Comparison of ENCODE assay signal across 16 cellular contexts in genomic region chr12:50200507-50201273, GRCh38. TPM values are rescaled to one million over a fixed set of nuclear protein-coding genes. Genes with fewer than 3 reads are reported as not detected.
A peak's percentile ranks its signal among the peaks of the same experiment; 100 is the strongest.
DNase-seq lines count a peak whose midpoint lies in the region; ATAC-seq, FAIRE-seq and TF ChIP-seq lines count a peak whose summit lies in the region.
"Had no signal": no experiment of that assay in that cellular context is flagged by ENCODE, and none has a peak within 500 bp of the region (broad histone marks: within the 10 kb centered on the region; RNA-seq: fewer than 3 reads in every experiment).

No MANE protein-coding gene starts in this region.

- FAIRE-seq in RCC 7860 (lab: Jason Lieb, UNC) (no peak), endothelial cell of umbilical vein (lab: Jason Lieb, UNC) (no peak), HepG2 (lab: Jason Lieb, UNC) (no peak)
- FAIRE-seq: TTC549 had no signal

- H3K4me3 ChIP-seq in endothelial cell of umbilical vein (replicated peaks in 1 of 3; ENCODE audit: insufficient read depth in 1 of 3, low read depth in 1 of 3, low read length in 3 of 3) (no peak overlapping the region), HepG2 (replicated peaks in 1 of 3; ENCODE audit: insufficient read depth in 1 of 3, low read depth in 2 of 3, low read length in 3 of 3) (no peak overlapping the region)
- H3K4me3 ChIP-seq: heart right ventricle, lower lobe of right lung had no signal

- ATAC-seq in HepG2, result no peak
- no peak for ATAC-seq in GM21825 (IDR thresholded peaks at IDR 0.05; ENCODE audit: unreplicated experiment)
- no peak for ATAC-seq in activated naive CD4-positive, alpha-beta T cell treated with anti-CD3 and anti-CD28 coated beads, Interleukin-2, amount 50 U/mL, for 72 hours
- ATAC-seq in HG03469 (IDR thresholded peaks at IDR 0.05; ENCODE audit: unreplicated experiment), result no peak
- ATAC-seq: lower lobe of right lung; stimulated activated memory B cell treated with anti-CD40 and anti-IgM and Interleukin-4, amounts not matched to agents 10 μg/mL and 1 μg/mL and 100 μg/mL, for 72 hours had no signal

- TF ChIP-seq RAD21 in HepG2 (CRISPR knock-in tag; IDR thresholded peaks at IDR 0.05), result no peak

- H3K4me1 Mint-ChIP-seq in nephron progenitor cell, result peaks cover 9% of the 10 kb centered on the region
- H3K4me1 Mint-ChIP-seq: stimulated activated memory B cell treated with anti-CD40 and anti-IgM and Interleukin-4, amounts not matched to agents 10 μg/mL and 1 μg/mL and 100 μg/mL, for 72 hours had no signal

- 93% methylated on average over 2 of the region's 2 CpGs for WGBS in HepG2 (ENCODE audit: low lambda C conversion rate)

- POLR2A ChIA-PET in endothelial cell of umbilical vein (lab: Charles Lee) (no interaction called here), HepG2 (lab: Yijun Ruan, JAX) (no interaction called here)

- no peak overlapping the region for H3K4me3 Mint-ChIP-seq in nephron progenitor cell
- H3K4me3 Mint-ChIP-seq: stimulated activated memory B cell treated with anti-CD40 and anti-IgM and Interleukin-4, amounts not matched to agents 10 μg/mL and 1 μg/mL and 100 μg/mL, for 72 hours had no signal

- in situ Hi-C loops in HepG2 (cut with HindIII; ENCODE audit: extremely low pct_ligation_motif_present, low pct_unique_long_range_greater_than_20kb), result no loop called here

- peaks cover 4% of the 10 kb centered on the region for H3K79me2 ChIP-seq in endothelial cell of umbilical vein (ENCODE audit: control insufficient read depth, insufficient read depth, low read length)
- no peaks in the 10 kb centered on the region for H3K79me2 ChIP-seq in HepG2 (ENCODE audit: insufficient read depth, low read length)

- H3K27ac Mint-ChIP-seq in nephron progenitor cell, result peak overlapping the region; percentile 83
- H3K27ac Mint-ChIP-seq in activated naive CD4-positive, alpha-beta T cell treated with anti-CD3 and anti-CD28 coated beads, Interleukin-2, amount 50 U/mL, for 72 hours, result no peak overlapping the region
- H3K27ac Mint-ChIP-seq: stimulated activated memory B cell treated with anti-CD40 and anti-IgM and Interleukin-4, amounts not matched to agents 10 μg/mL and 1 μg/mL and 100 μg/mL, for 72 hours had no signal

- H2AFZ ChIP-seq in endothelial cell of umbilical vein (ENCODE audit: low read depth, low read length) (no peak overlapping the region), HepG2 (ENCODE audit: low read length) (no peak overlapping the region)

- dilution Hi-C loops in endothelial cell of umbilical vein (cut with MboI; ENCODE audit: extremely low pct_ligation_motif_present, low sequenced_read_pairs), result no loop called here

- H3K9me3 ChIP-seq in endothelial cell of umbilical vein (replicated peaks; ENCODE audit: control insufficient read depth, insufficient read depth, low read length) (no peaks in the 10 kb centered on the region), HepG2 (ENCODE audit: low read length) (no peaks in the 10 kb centered on the region)
- H3K9me3 ChIP-seq: heart right ventricle, lower lobe of right lung had no signal

- DNase-seq in COLO829 (ENCODE audit: low spot score), result peak; percentile 34
- DNase-seq in RCC 7860 (ENCODE audit: low spot score), result peak; percentile 57
- DNase-seq in endothelial cell of umbilical vein (ENCODE audit: low read depth, low spot score), result no peak
- no peak for DNase-seq in nephron progenitor cell
- DNase-seq in HepG2 (ENCODE audit: low spot score), result no peak
- no peak for DNase-seq in activated naive CD4-positive, alpha-beta T cell treated with anti-CD3 and anti-CD28 coated beads, Interleukin-2, amount 50 U/mL, for 72 hours (ENCODE audit: low spot score in 2 of 2)
- DNase-seq: amygdala; heart right ventricle; lower lobe of right lung; NCI-H1417 treated with DMSO at 0.1 percent for 48 hours; NCI-H446 treated with DMSO at 0.1 percent for 48 hours; stimulated activated CD4-positive, alpha-beta T cell treated with anti-CD3 and anti-CD28 coated beads, Interleukin-2, amount 100 ng/mL, for 48 hours had no signal

- H3K36me3 Mint-ChIP-seq in nephron progenitor cell (ENCODE audit: low read depth), result peaks cover 49% of the 10 kb centered on the region
- peaks cover 0 to 15% of the 10 kb centered on the region in 2 donors for H3K36me3 Mint-ChIP-seq in activated naive CD4-positive, alpha-beta T cell treated with anti-CD3 and anti-CD28 coated beads, Interleukin-2, amount 50 U/mL, for 72 hours

- H3K4me2 ChIP-seq in endothelial cell of umbilical vein (ENCODE audit: insufficient read depth, low read length) (no peak overlapping the region), HepG2 (ENCODE audit: low read depth, low read length) (no peak overlapping the region)

- H3K27me3 Mint-ChIP-seq in nephron progenitor cell (ENCODE audit: low read depth, poor library complexity), result no peaks in the 10 kb centered on the region
- H3K27me3 Mint-ChIP-seq: stimulated activated memory B cell treated with anti-CD40 and anti-IgM and Interleukin-4, amounts not matched to agents 10 μg/mL and 1 μg/mL and 100 μg/mL, for 72 hours had no signal

- TF ChIP-seq EP300 in HepG2 (IDR thresholded peaks at IDR 0.05; ENCODE audit: low read depth in 2 of 2, low read length in 2 of 2) (no peak), HepG2 (CRISPR knock-in tag; IDR thresholded peaks at IDR 0.05; ENCODE audit: borderline replicate concordance) (no peak)

- TF ChIP-seq CTCF in endothelial cell of umbilical vein (IDR thresholded peaks at IDR 0.05; ENCODE audit: extremely low read depth in 1 of 2, insufficient read depth in 1 of 2, low read depth in 1 of 2, low read length in 2 of 2) (no peak), nephron progenitor cell (IDR thresholded peaks at IDR 0.05) (no peak), HepG2 (CRISPR knock-in tag; IDR thresholded peaks at IDR 0.05) (no peak)

- peaks cover 51% of the 10 kb centered on the region for H3K4me1 ChIP-seq in endothelial cell of umbilical vein (ENCODE audit: control insufficient read depth, extremely low read depth, insufficient read depth, low read length)
- 0 out of 2 replicates have a peak, but pooled peaks cover 6% of the 10 kb centered on the region for H3K4me1 ChIP-seq in HepG2 (ENCODE audit: insufficient read depth, low read length)
- H3K4me1 ChIP-seq: lower lobe of right lung had no signal

- no TSS peak for BruUV-seq in endothelial cell of umbilical vein (replicated peaks; lab: Mats Ljungman, UMichigan)
- BruUV-seq in HepG2 (replicated peaks; lab: Mats Ljungman, UMichigan), result no TSS peak

- TF ChIP-seq POLR2A in endothelial cell of umbilical vein (IDR thresholded peaks at IDR 0.05; ENCODE audit: low read depth, low read length), result no peak
- no peak for TF ChIP-seq POLR2A in HepG2 (IDR thresholded peaks at IDR 0.05; ENCODE audit: insufficient read depth in 1 of 2, low read depth in 2 of 2, low read length in 2 of 2)

- H3K9ac ChIP-seq in endothelial cell of umbilical vein (replicated peaks; ENCODE audit: extremely low read depth, insufficient read depth, low read length) (peak overlapping the region; percentile 33), HepG2 (ENCODE audit: insufficient read depth, low read depth, low read length) (no peak overlapping the region)

- H3K9me3 Mint-ChIP-seq in nephron progenitor cell, result no peaks in the 10 kb centered on the region
- no peaks in the 10 kb centered on the region for H3K9me3 Mint-ChIP-seq in activated naive CD4-positive, alpha-beta T cell treated with anti-CD3 and anti-CD28 coated beads, Interleukin-2, amount 50 U/mL, for 72 hours
- H3K9me3 Mint-ChIP-seq: stimulated activated memory B cell treated with anti-CD40 and anti-IgM and Interleukin-4, amounts not matched to agents 10 μg/mL and 1 μg/mL and 100 μg/mL, for 72 hours had no signal

- H3K36me3 ChIP-seq in endothelial cell of umbilical vein (ENCODE audit: control insufficient read depth in 2 of 2, extremely low read depth in 1 of 2, insufficient read depth in 2 of 2, low read length in 2 of 2) (peaks cover 8 to 20% of the 10 kb centered on the region in 2 experiments), HepG2 (replicated peaks in 1 of 2; ENCODE audit: control insufficient read depth in 1 of 2, insufficient read depth in 2 of 2, low read length in 2 of 2) (peaks cover 7 to 12% of the 10 kb centered on the region in 2 experiments; a peak in 3 of 5 replicates)

- H3K27ac ChIP-seq in endothelial cell of umbilical vein (ENCODE audit: insufficient read depth, low read depth, low read length) (peak overlapping the region; percentile 24), HepG2 (ENCODE audit: extremely low read length, insufficient read depth, low read length) (no peak overlapping the region)
- H3K27ac ChIP-seq: heart right ventricle, lower lobe of right lung had no signal

- no peaks in the 10 kb centered on the region for H3K9me1 ChIP-seq in endothelial cell of umbilical vein (replicated peaks; ENCODE audit: control insufficient read depth, extremely low read depth, insufficient read depth, low read length)

- intact Hi-C loops in endothelial cell of umbilical vein (cut with micrococcal nuclease), result no loop called here
- intact Hi-C loops in HepG2 (cut with micrococcal nuclease; ENCODE audit: unreplicated experiment), result no loop called here

- H4K20me1 ChIP-seq in endothelial cell of umbilical vein (replicated peaks; ENCODE audit: control insufficient read depth, extremely low read depth, insufficient read depth, low read length) (no peaks in the 10 kb centered on the region), HepG2 (ENCODE audit: insufficient read depth, low read length) (no peaks in the 10 kb centered on the region)

- H3K27me3 ChIP-seq in endothelial cell of umbilical vein (ENCODE audit: control insufficient read depth in 2 of 2, insufficient read depth in 2 of 2, low read length in 2 of 2), result no peaks in the 10 kb centered on the region
- no peaks in the 10 kb centered on the region; a peak in 1 of 5 replicates for H3K27me3 ChIP-seq in HepG2 (ENCODE audit: control insufficient read depth in 1 of 2, insufficient read depth in 2 of 2, low read length in 2 of 2)
- H3K27me3 ChIP-seq: heart right ventricle had no signal

- CTCF ChIA-PET in endothelial cell of umbilical vein (lab: Charles Lee), result interaction anchor here (0.8 to 2.6 kb wide), 5 partner anchors 11 to 114 kb away, joined by 3 to 15 read pairs (median 4); no protein-coding TSS in a partner anchor
- CTCF ChIA-PET in HepG2 (lab: Yijun Ruan, JAX; ENCODE audit: low intra/inter-chr PET ratio, low total read pairs), result no interaction called here

RNA-seq across cellular contexts. Expression of gene CERS5, which starts 33.5 kb away (rescaled TPM):
- 60.4 and 66.4 TPM in 2 replicates for total RNA-seq in endothelial cell of umbilical vein
- polyA plus RNA-seq in endothelial cell of umbilical vein, result 108 and 118 TPM in 2 replicates
- 56.7 and 64.6 TPM in 2 replicates for polyA plus RNA-seq in endothelial cell of umbilical vein (2011; cell fraction: cytosol; rRNA removed)
- polyA plus RNA-seq in endothelial cell of umbilical vein (2011; cell fraction: nucleus; rRNA removed), result 123 and 124 TPM in 2 replicates
- polyA plus RNA-seq in endothelial cell of umbilical vein (2012), result 44.3 and 44.7 TPM in 2 replicates
- 142 and 152 TPM in 2 replicates for polyA minus RNA-seq in endothelial cell of umbilical vein
- polyA minus RNA-seq in endothelial cell of umbilical vein (2011; cell fraction: cytosol; rRNA and poly(A)+ RNA removed), result 22.2 TPM
- 60.6 and 113 TPM in 2 replicates for polyA minus RNA-seq in endothelial cell of umbilical vein (2011; cell fraction: nucleus; rRNA and poly(A)+ RNA removed)
- total RNA-seq in HepG2 (2016; rRNA removed; fragmentation: Illumina TruSeq; extraction: Trizol), result 15.3 and 22.3 TPM in 2 replicates
- 10.3 and 12.1 TPM in 2 replicates for total RNA-seq in HepG2 (2016; cell fraction: cytosol; rRNA removed; fragmentation: Illumina TruSeq; extraction: Trizol; ENCODE audit: low read depth)
- 13.6 and 22.8 TPM in 2 replicates for total RNA-seq in HepG2 (2016; cell fraction: insoluble cytoplasmic fraction; rRNA removed; fragmentation: Illumina TruSeq; extraction: Trizol)
- 18.3 and 19.2 TPM in 2 replicates for total RNA-seq in HepG2 (2016; cell fraction: membrane; rRNA removed; fragmentation: Illumina TruSeq; extraction: Trizol)
- total RNA-seq in HepG2 (2016; cell fraction: nucleus; rRNA removed; fragmentation: Illumina TruSeq; extraction: Trizol), result 34.1 and 37.5 TPM in 2 replicates
- 37.5 and 48.8 TPM in 2 replicates for polyA plus RNA-seq in HepG2 (2011; rRNA removed)
- polyA plus RNA-seq in HepG2 (2011; cell fraction: cytosol; rRNA removed), result 24.8 and 42.9 TPM in 2 replicates
- 37.4 and 42.7 TPM in 2 replicates for polyA plus RNA-seq in HepG2 (2011; cell fraction: nucleus; rRNA removed)
- 18.5 and 22.9 TPM in 2 replicates for polyA plus RNA-seq in HepG2 (2012)
- 11.3 and 11.6 TPM in 2 replicates for polyA plus RNA-seq in HepG2 (2016; cell fraction: cytosol; fragmentation: Illumina TruSeq; extraction: Trizol; ENCODE audit: low read depth)
- 16.0 and 16.6 TPM in 2 replicates for polyA plus RNA-seq in HepG2 (2016; cell fraction: insoluble cytoplasmic fraction; fragmentation: Illumina TruSeq; extraction: Trizol; ENCODE audit: low read depth)
- 17.8 and 18.4 TPM in 2 replicates for polyA plus RNA-seq in HepG2 (2016; cell fraction: membrane; fragmentation: Illumina TruSeq; extraction: Trizol; ENCODE audit: low read depth)
- 69.6 and 73.1 TPM in 2 replicates for polyA plus RNA-seq in HepG2 (2016; cell fraction: nucleus; fragmentation: Illumina TruSeq; extraction: Trizol; ENCODE audit: insufficient read depth, low read depth)
- 54.7 and 68.3 TPM in 2 replicates for polyA minus RNA-seq in HepG2 (2011; rRNA and poly(A)+ RNA removed; ENCODE audit: low replicate concordance)
- polyA minus RNA-seq in HepG2 (2011; cell fraction: cytosol; rRNA and poly(A)+ RNA removed), result 16.2 and 19.3 TPM in 2 replicates
- 29.5 and 31.8 TPM in 2 replicates for polyA minus RNA-seq in HepG2 (2011; cell fraction: nucleus; rRNA and poly(A)+ RNA removed)
- 10 to 100 TPM; 50.1 to 71.1 TPM for total RNA-seq in activated naive CD4-positive, alpha-beta T cell treated with anti-CD3 and anti-CD28 coated beads, Interleukin-2, amount 50 U/mL, for 72 hours

Comparison
In these comparisons a context has a peak if more than half of its experiments do, and no peak if none do; other contexts are left out.
1. DNase-seq: peak in COLO829 (single experiment) and RCC 7860 (single experiment); none in endothelial cell of umbilical vein (single experiment), nephron progenitor cell (single experiment), HepG2 (single experiment) and activated naive CD4-positive, alpha-beta T cell treated with anti-CD3 and anti-CD28 coated beads, Interleukin-2, amount 50 U/mL, for 72 hours (0 of 2).